Comparison of ENCODE assay signal across 18 cellular contexts in the genomic region with DNA sequence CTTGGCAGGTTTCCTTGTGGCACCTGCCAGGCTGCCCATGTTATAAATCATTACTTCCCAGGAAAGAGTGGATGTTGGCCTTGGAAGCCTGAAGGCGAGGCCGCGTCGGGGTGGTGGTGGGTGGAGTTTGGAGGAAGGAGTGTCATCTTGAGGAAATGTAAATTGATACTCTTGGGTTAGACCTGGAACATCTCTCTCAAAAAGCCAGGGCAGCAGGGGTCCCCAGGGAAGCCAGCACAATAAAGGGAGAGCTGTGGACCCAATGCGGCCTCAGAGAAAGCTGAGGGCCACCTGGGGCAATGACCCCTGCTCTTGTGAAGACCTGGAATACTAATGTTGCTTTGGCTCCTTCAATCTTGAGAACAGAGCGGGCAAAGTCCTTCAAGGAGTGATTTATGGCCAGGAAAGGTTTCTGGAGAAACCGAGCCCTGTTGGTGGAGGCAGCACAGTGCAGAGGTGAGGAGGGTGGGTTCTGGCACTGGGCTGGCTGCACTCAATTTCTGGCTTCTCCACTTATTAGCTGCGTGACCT. TPM values are rescaled to one million over a fixed set of nuclear protein-coding genes. Genes with fewer than 3 reads are reported as not detected.
A peak's percentile ranks its signal among the peaks of the same experiment; 100 is the strongest.
DNase-seq lines count a peak whose midpoint lies in the region; ATAC-seq and TF ChIP-seq lines count a peak whose summit lies in the region.
"Had no signal": no experiment of that assay in that cellular context is flagged by ENCODE, and none has a peak within 500 bp of the region (broad histone marks: within the 10 kb centered on the region; RNA-seq: fewer than 3 reads in every experiment).

No MANE protein-coding gene starts in this region.

- POLR2A ChIA-PET in activated CD4-positive, alpha-beta memory T cell treated with anti-CD3 and anti-CD28 coated beads, Interleukin-2, amount 10 ng/mL, durations not matched to agents 7 days and 5 days (lab: Charles Lee): interaction anchor here (0.7 kb wide), 1 partner anchor 373 kb away, joined by 4 read pairs; a partner anchor contains a TSS

- H3K4me1 Mint-ChIP-seq in activated CD4-positive, alpha-beta memory T cell treated with anti-CD3 and anti-CD28 coated beads, Interleukin-2, amount 10 ng/mL, durations not matched to agents 7 days and 5 days: no peaks in the 10 kb centered on the region
- H3K4me1 Mint-ChIP-seq: activated CD4-positive, alpha-beta T cell treated with anti-CD3 and anti-CD28 coated beads, Interleukin-2, amount 10 ng/mL, durations not matched to agents 24 days and 14 days; CD8-positive, alpha-beta memory T cell; stimulated activated effector memory CD8-positive, alpha-beta T cell treated with anti-CD3 and anti-CD28 coated beads, Interleukin-12 subunit alpha, Interleukin-12 subunit beta, amount 100 ng/mL, for 72 hours had no signal

- no peak for DNase-seq in DND-41
- DNase-seq in LoVo (ENCODE audit: low spot score): peak; percentile 67
- DNase-seq in foreskin keratinocyte: no peak
- DNase-seq in renal cortical epithelial cell (ENCODE audit: low read depth): peak; percentile 24
- DNase-seq in mesenteric fat pad (ENCODE audit: low spot score): no peak
- DNase-seq in ascending aorta (ENCODE audit: low spot score in 2 of 2): no peak
- no peak for DNase-seq in activated CD4-positive, alpha-beta memory T cell treated with anti-CD3 and anti-CD28 coated beads, Interleukin-2, amount 10 ng/mL, durations not matched to agents 7 days and 5 days
- DNase-seq: activated CD4-positive, alpha-beta T cell treated with anti-CD3 and anti-CD28 coated beads, Interleukin-2, amount 10 ng/mL, durations not matched to agents 24 days and 14 days; anterior cingulate cortex; CD8-positive, alpha-beta memory T cell; HFFc6; NCI-H1417 treated with DMSO at 0.1 percent for 48 hours; NCI-H774; SHP77; stimulated activated CD4-positive, alpha-beta T cell treated with anti-CD3 and anti-CD28 coated beads, Interleukin-4, amount 100 ng/mL, for 1 hour had no signal

- TF ChIP-seq CTCF in DND-41 (IDR thresholded peaks at IDR 0.05; ENCODE audit: borderline replicate concordance, extremely low read depth, low read length, poor library complexity, severe bottlenecking) (no peak), foreskin keratinocyte (conservative IDR thresholded peaks at IDR 0.05) (no peak), ascending aorta (IDR thresholded peaks at IDR 0.05) (no peak)

- H2AFZ ChIP-seq in DND-41 (ENCODE audit: low read depth, low read length): no peak overlapping the region

- intact Hi-C loops in ascending aorta (cut with DNase I): no loop called here

- ATAC-seq in DND-41 (ENCODE audit: insufficient read depth, low read depth) (0 out of 3 replicates have a peak, but pooled peaks have one; percentile 7), foreskin keratinocyte (peak; percentile 12)
- ATAC-seq: stimulated activated effector memory CD8-positive, alpha-beta T cell treated with anti-CD3 and anti-CD28 coated beads, Interleukin-12 subunit alpha, Interleukin-12 subunit beta, amount 100 ng/mL, for 72 hours had no signal

- no peaks in the 10 kb centered on the region for H4K20me1 ChIP-seq in DND-41 (ENCODE audit: insufficient read depth, low read length)

- no peak overlapping the region for H3K4me3 Mint-ChIP-seq in activated CD4-positive, alpha-beta memory T cell treated with anti-CD3 and anti-CD28 coated beads, Interleukin-2, amount 10 ng/mL, durations not matched to agents 7 days and 5 days
- H3K4me3 Mint-ChIP-seq: activated CD4-positive, alpha-beta T cell treated with anti-CD3 and anti-CD28 coated beads, Interleukin-2, amount 10 ng/mL, durations not matched to agents 24 days and 14 days; CD8-positive, alpha-beta memory T cell; dendritic cell treated with granulocyte-macrophage colony-stimulating factor and Interleukin-4, amounts not matched to agents 40 ng/mL and 50 ng/mL, for 4 days; HFFc6; stimulated activated effector memory CD8-positive, alpha-beta T cell treated with anti-CD3 and anti-CD28 coated beads, Interleukin-12 subunit alpha, Interleukin-12 subunit beta, amount 100 ng/mL, for 72 hours; T-helper 2 cell treated with Interferon-gamma antibody and Interleukin-4, amounts not matched to agents 5 μg/mL and 100 μg/mL, for 36 hours had no signal

- H3K27ac Mint-ChIP-seq in activated CD4-positive, alpha-beta memory T cell treated with anti-CD3 and anti-CD28 coated beads, Interleukin-2, amount 10 ng/mL, durations not matched to agents 7 days and 5 days: no peak overlapping the region
- H3K27ac Mint-ChIP-seq: activated CD4-positive, alpha-beta T cell treated with anti-CD3 and anti-CD28 coated beads, Interleukin-2, amount 10 ng/mL, durations not matched to agents 24 days and 14 days; dendritic cell treated with granulocyte-macrophage colony-stimulating factor and Interleukin-4, amounts not matched to agents 40 ng/mL and 50 ng/mL, for 4 days; HFFc6; stimulated activated effector memory CD8-positive, alpha-beta T cell treated with anti-CD3 and anti-CD28 coated beads, Interleukin-12 subunit alpha, Interleukin-12 subunit beta, amount 100 ng/mL, for 72 hours; T-helper 2 cell treated with Interferon-gamma antibody and Interleukin-4, amounts not matched to agents 5 μg/mL and 100 μg/mL, for 36 hours had no signal

- H3K4me3 ChIP-seq in DND-41 (ENCODE audit: low read depth in 1 of 2, low read length in 2 of 2) (no peak overlapping the region), ascending aorta (no peak overlapping the region)

- no peak overlapping the region for H3K9ac ChIP-seq in DND-41 (ENCODE audit: low read depth, low read length)

- peaks cover 5% of the 10 kb centered on the region for H3K27me3 Mint-ChIP-seq in activated CD4-positive, alpha-beta memory T cell treated with anti-CD3 and anti-CD28 coated beads, Interleukin-2, amount 10 ng/mL, durations not matched to agents 7 days and 5 days
- H3K27me3 Mint-ChIP-seq: CD8-positive, alpha-beta memory T cell had no signal

- H3K79me2 ChIP-seq in DND-41 (ENCODE audit: insufficient read depth, low read length): no peaks in the 10 kb centered on the region

- H3K4me2 ChIP-seq in DND-41 (ENCODE audit: insufficient read depth, low read length): no peak overlapping the region

- CTCF ChIA-PET in activated CD4-positive, alpha-beta memory T cell treated with anti-CD3 and anti-CD28 coated beads, Interleukin-2, amount 10 ng/mL, durations not matched to agents 7 days and 5 days (lab: Charles Lee): no interaction called here

- peaks cover 2% of the 10 kb centered on the region for H3K9me3 Mint-ChIP-seq in activated CD4-positive, alpha-beta memory T cell treated with anti-CD3 and anti-CD28 coated beads, Interleukin-2, amount 10 ng/mL, durations not matched to agents 7 days and 5 days

- H3K36me3 ChIP-seq in DND-41 (ENCODE audit: insufficient read depth, low read length) (no peaks in the 10 kb centered on the region), ascending aorta (no peaks in the 10 kb centered on the region)

- H3K27ac ChIP-seq in DND-41 (ENCODE audit: low read length) (no peak overlapping the region), foreskin keratinocyte (no peak overlapping the region), ascending aorta (no peak overlapping the region)

- H3K9me3 ChIP-seq in DND-41 (ENCODE audit: insufficient read depth, low read length, severe bottlenecking) (peaks cover 2% of the 10 kb centered on the region), ascending aorta (no peaks in the 10 kb centered on the region)

- no peaks in the 10 kb centered on the region for H3K4me1 ChIP-seq in DND-41 (ENCODE audit: insufficient read depth, low read length)
- no peaks in the 10 kb centered on the region for H3K4me1 ChIP-seq in foreskin keratinocyte
- H3K4me1 ChIP-seq in ascending aorta: peaks cover 0 to 9% of the 10 kb centered on the region in 2 donors

- no peaks in the 10 kb centered on the region for H3K36me3 Mint-ChIP-seq in activated CD4-positive, alpha-beta memory T cell treated with anti-CD3 and anti-CD28 coated beads, Interleukin-2, amount 10 ng/mL, durations not matched to agents 7 days and 5 days (ENCODE audit: low read depth)
- H3K36me3 Mint-ChIP-seq: stimulated activated effector memory CD8-positive, alpha-beta T cell treated with anti-CD3 and anti-CD28 coated beads, Interleukin-12 subunit alpha, Interleukin-12 subunit beta, amount 100 ng/mL, for 72 hours had no signal

- H3K27me3 ChIP-seq in DND-41 (ENCODE audit: insufficient read depth, low read length, poor library complexity) (no peaks in the 10 kb centered on the region), foreskin keratinocyte (no peaks in the 10 kb centered on the region), ascending aorta (no peaks in the 10 kb centered on the region)

RNA-seq across cellular contexts. Expression of a gene that starts 26.3 kb away (rescaled TPM):
- total RNA-seq in foreskin keratinocyte (85.1 and 98.9 TPM in 2 replicates), renal cortical epithelial cell (16.6 and 23.4 TPM in 2 replicates), mesenteric fat pad (29.9 TPM), ascending aorta (31.3 TPM)
- polyA plus RNA-seq in foreskin keratinocyte: 73.2 and 77.9 TPM in 2 replicates
- total RNA-seq in activated CD4-positive, alpha-beta memory T cell treated with anti-CD3 and anti-CD28 coated beads, Interleukin-2, amount 10 ng/mL, durations not matched to agents 7 days and 5 days: 10 to 100 TPM; 25.2 to 29.6 TPM

Comparison
In these comparisons a context has a peak if more than half of its experiments do, and no peak if none do; other contexts are left out.
1. DNase-seq: peak in LoVo (single experiment) and renal cortical epithelial cell (single experiment); none in DND-41 (single experiment), foreskin keratinocyte (0 of 2), mesenteric fat pad (single experiment), ascending aorta (0 of 2) and activated CD4-positive, alpha-beta memory T cell treated with anti-CD3 and anti-CD28 coated beads, Interleukin-2, amount 10 ng/mL, durations not matched to agents 7 days and 5 days (single experiment).